ENCODE assay signal across 10 cellular contexts in genomic region chr16:980595-980854, GRCh38. TPM values are rescaled to one million over a fixed set of nuclear protein-coding genes. Genes with fewer than 3 reads are reported as not detected.
DNase-seq lines count a peak whose midpoint lies in the region; ATAC-seq and TF ChIP-seq lines count a peak whose summit lies in the region.
"Had no signal": no experiment of that assay in that cellular context is flagged by ENCODE, and none has a peak within 500 bp of the region (broad histone marks: within the 10 kb centered on the region; RNA-seq: fewer than 3 reads in every experiment).

No MANE protein-coding gene starts in this region.

- H3K27me3 ChIP-seq in iPS DF 6.9 (ENCODE audit: control insufficient read depth, insufficient read depth, low read length) (peaks cover 16% of the 10 kb centered on the region; the same call in 1 of the 2 replicates), gastrocnemius medialis (peaks cover 50 to 72% (median 59%) of the 10 kb centered on the region in 3 donors)

- intact Hi-C loops in gastrocnemius medialis (cut with DNase I; ENCODE audit: low total_unique reads) = no loop called here
- intact Hi-C loops in activated CD4-positive, alpha-beta T cell treated with anti-CD3 and anti-CD28 coated beads, Interleukin-2, amount 10 ng/mL, durations not matched to agents 24 days and 14 days (cut with micrococcal nuclease) = no loop called here

- H3K4me1 ChIP-seq in iPS DF 6.9 (ENCODE audit: control insufficient read depth, insufficient read depth, low read length) = peaks cover 5% of the 10 kb centered on the region; the same call in 1 of the 2 replicates
- H3K4me1 ChIP-seq in gastrocnemius medialis = peaks cover 6 to 7% of the 10 kb centered on the region in 2 donors

- TF ChIP-seq CTCF in C4-2B (conservative IDR thresholded peaks at IDR 0.05) = no peak
- no peak for TF ChIP-seq CTCF in gastrocnemius medialis (IDR thresholded peaks at IDR 0.05 in 4 of 5, conservative IDR thresholded peaks at IDR 0.05 in 1 of 5)

- H3K36me3 ChIP-seq in iPS DF 6.9 (ENCODE audit: control insufficient read depth, insufficient read depth, low read length) (no peaks in the 10 kb centered on the region; the same call in 1 of the 2 replicates), gastrocnemius medialis (no peaks in the 10 kb centered on the region)

- H3K4me3 ChIP-seq in iPS DF 6.9 (ENCODE audit: low read length) = peak overlapping the region; percentile 48; the same call in 1 of the 2 replicates
- peak overlapping the region; percentile 43 to 53 (median 50) for H3K4me3 ChIP-seq in gastrocnemius medialis

- ATAC-seq in T-helper 17 cell (peak; percentile 3), gastrocnemius medialis (no peak), GM18498 (IDR thresholded peaks at IDR 0.05; ENCODE audit: unreplicated experiment) (no peak), GM21528 (IDR thresholded peaks at IDR 0.05; ENCODE audit: low FRiP score, unreplicated experiment) (no peak)

- no peaks in the 10 kb centered on the region for H3K9me3 Mint-ChIP-seq in activated CD4-positive, alpha-beta T cell treated with anti-CD3 and anti-CD28 coated beads, Interleukin-2, amount 10 ng/mL, durations not matched to agents 24 days and 14 days

- H3K27ac ChIP-seq in C4-2B (peak overlapping the region; percentile 22; the same call in 1 of the 2 replicates), iPS DF 6.9 (ENCODE audit: low read length) (no peak overlapping the region), gastrocnemius medialis (no peak overlapping the region)

- no peaks in the 10 kb centered on the region for H3K9me3 ChIP-seq in T-helper 17 cell (ENCODE audit: control insufficient read depth, low read length, poor library complexity, severe bottlenecking)
- H3K9me3 ChIP-seq in iPS DF 6.9 (ENCODE audit: control insufficient read depth, insufficient read depth, low read length) = no peaks in the 10 kb centered on the region
- no peaks in the 10 kb centered on the region for H3K9me3 ChIP-seq in gastrocnemius medialis

- TF ChIP-seq POLR2A in gastrocnemius medialis (IDR thresholded peaks at IDR 0.05) = no peak

- DNase-seq in T-helper 17 cell (no peak), iPS DF 6.9 (ENCODE audit: low read depth, low spot score) (no peak), gastrocnemius medialis (no peak)
- no peak for DNase-seq in central memory CD4-positive, alpha-beta T cell
- DNase-seq in activated CD4-positive, alpha-beta T cell treated with anti-CD3 and anti-CD28 coated beads, Interleukin-2, amount 10 ng/mL, durations not matched to agents 24 days and 14 days = no peak
- DNase-seq: activated gamma-delta T cell, NCI-H1048 had no signal

- no peak overlapping the region for H3K27ac Mint-ChIP-seq in T-helper 17 cell
- no peak overlapping the region for H3K27ac Mint-ChIP-seq in activated CD4-positive, alpha-beta T cell treated with anti-CD3 and anti-CD28 coated beads, Interleukin-2, amount 10 ng/mL, durations not matched to agents 24 days and 14 days

- H3K4me3 Mint-ChIP-seq in T-helper 17 cell = no peak overlapping the region
- H3K4me3 Mint-ChIP-seq in activated CD4-positive, alpha-beta T cell treated with anti-CD3 and anti-CD28 coated beads, Interleukin-2, amount 10 ng/mL, durations not matched to agents 24 days and 14 days = no peak overlapping the region

- no CpG with 5 or more reads among the region's 31 CpGs for WGBS in iPS DF 6.9 (ENCODE audit: insufficient coverage, insufficient read length)

- peaks cover 11% of the 10 kb centered on the region for H3K4me1 Mint-ChIP-seq in T-helper 17 cell
- H3K4me1 Mint-ChIP-seq in activated CD4-positive, alpha-beta T cell treated with anti-CD3 and anti-CD28 coated beads, Interleukin-2, amount 10 ng/mL, durations not matched to agents 24 days and 14 days = peaks cover 4% of the 10 kb centered on the region

- no peaks in the 10 kb centered on the region for H3K27me3 Mint-ChIP-seq in T-helper 17 cell
- peaks cover 24% of the 10 kb centered on the region for H3K27me3 Mint-ChIP-seq in activated CD4-positive, alpha-beta T cell treated with anti-CD3 and anti-CD28 coated beads, Interleukin-2, amount 10 ng/mL, durations not matched to agents 24 days and 14 days

- in situ Hi-C loops in gastrocnemius medialis (cut with MboI; ENCODE audit: low sequenced_read_pairs in 4 of 4) = no loop called here

- peaks cover 3% of the 10 kb centered on the region for H3K36me3 Mint-ChIP-seq in T-helper 17 cell (ENCODE audit: low read depth)
- no peaks in the 10 kb centered on the region for H3K36me3 Mint-ChIP-seq in activated CD4-positive, alpha-beta T cell treated with anti-CD3 and anti-CD28 coated beads, Interleukin-2, amount 10 ng/mL, durations not matched to agents 24 days and 14 days (ENCODE audit: low read depth)

RNA-seq across cellular contexts. Expression of gene SOX8, which starts 1.0 kb away (rescaled TPM):
- 1 to 10 TPM; 1.1 to 3.1 TPM for total RNA-seq in T-helper 17 cell
- total RNA-seq in gastrocnemius medialis = under 1 TPM; 0.10 to 0.91 (median 0.33) TPM
- total RNA-seq in activated CD4-positive, alpha-beta T cell treated with anti-CD3 and anti-CD28 coated beads, Interleukin-2, amount 10 ng/mL, durations not matched to agents 24 days and 14 days = 0.77 and 0.92 TPM in 2 replicates

RNA-seq across cellular contexts. Expression of gene LMF1, which starts 9.7 kb away (rescaled TPM):
- 10 to 100 TPM; 44.4 to 45.6 TPM for total RNA-seq in T-helper 17 cell
- total RNA-seq in gastrocnemius medialis = 10 to 100 TPM in 2 of 4 donors, 1 to 10 TPM in 2; 7.7 to 15.8 (median 10.2) TPM
- total RNA-seq in activated CD4-positive, alpha-beta T cell treated with anti-CD3 and anti-CD28 coated beads, Interleukin-2, amount 10 ng/mL, durations not matched to agents 24 days and 14 days = 10.4 and 11.9 TPM in 2 replicates
